In genomic region chr19:9952276-9952675, GRCh38 we compare ENCODE assay signal across 1 cellular context.
TF ChIP-seq lines count a peak whose summit lies in the region.

No MANE protein-coding gene starts in this region.

TF ChIP-seq in HEK293, 187 proteins besides CTCF, POLR2A, EP300 and RAD21 (continued from another document):
- no peak for TF ChIP-seq ZNF518A (tag by site-specific recombination; conservative IDR thresholded peaks at IDR 0.05; ENCODE audit: low read depth)
- TF ChIP-seq PRDM1 (tag by site-specific recombination; IDR thresholded peaks at IDR 0.05), result peak; percentile 93
- TF ChIP-seq ZNF580 (tag by site-specific recombination; IDR thresholded peaks at IDR 0.05), result no peak
- TF ChIP-seq ZNF362 (tag by site-specific recombination; IDR thresholded peaks at IDR 0.05), result no peak
- no peak for TF ChIP-seq ZXDB (tag by site-specific recombination; IDR thresholded peaks at IDR 0.05)
- no peak for TF ChIP-seq ZNF707 (tag by site-specific recombination; IDR thresholded peaks at IDR 0.05)
